ENCODE assay signal across 8 cellular contexts in genomic region chr3:126858887-126859286, GRCh38.
DNase-seq lines count a peak whose midpoint lies in the region; ATAC-seq and TF ChIP-seq lines count a peak whose summit lies in the region.

No MANE protein-coding gene starts in this region.

- H3K4me3 ChIP-seq in PC-3 (ENCODE audit: low read length) (no peak overlapping the region), endodermal cell (ENCODE audit: low read length) (no peak overlapping the region), skeletal muscle cell (ENCODE audit: low read depth, low read length) (no peak overlapping the region), uterus (no peak overlapping the region)

- intact Hi-C loops in PC-3 (cut with micrococcal nuclease) (loop anchor here (10.0 kb wide), 1 partner anchor 106 kb away; no protein-coding TSS in a partner anchor), uterus (cut with DNase I; ENCODE audit: low total_unique reads) (no loop called here)
- intact Hi-C loops in activated CD4-positive, alpha-beta T cell treated with anti-CD3 and anti-CD28 coated beads, Interleukin-2, amount 10 ng/mL, durations not matched to agents 24 days and 14 days (cut with micrococcal nuclease), result no loop called here

- no peaks in the 10 kb centered on the region for H3K9me3 Mint-ChIP-seq in endodermal cell
- H3K9me3 Mint-ChIP-seq in activated CD4-positive, alpha-beta T cell treated with anti-CD3 and anti-CD28 coated beads, Interleukin-2, amount 10 ng/mL, durations not matched to agents 24 days and 14 days, result no peaks in the 10 kb centered on the region

- peak; percentile 99 for ATAC-seq in PC-3

- no peak overlapping the region for H2AFZ ChIP-seq in PC-3 (ENCODE audit: low read length)

- no peak overlapping the region for H3K4me3 Mint-ChIP-seq in endodermal cell
- H3K4me3 Mint-ChIP-seq in activated CD4-positive, alpha-beta T cell treated with anti-CD3 and anti-CD28 coated beads, Interleukin-2, amount 10 ng/mL, durations not matched to agents 24 days and 14 days, result no peak overlapping the region

- H3K79me2 ChIP-seq in PC-3 (ENCODE audit: low read length), result no peaks in the 10 kb centered on the region

- no peak overlapping the region for H3K27ac Mint-ChIP-seq in endodermal cell
- H3K27ac Mint-ChIP-seq in activated CD4-positive, alpha-beta T cell treated with anti-CD3 and anti-CD28 coated beads, Interleukin-2, amount 10 ng/mL, durations not matched to agents 24 days and 14 days, result no peak overlapping the region

- POLR2A ChIA-PET in PC-3 (lab: Charles Lee; ENCODE audit: unreplicated experiment), result no interaction called here

- DNase-seq in NCI-H2171 treated with DMSO at 0.1 percent for 48 hours (lab: John Stamatoyannopoulos, UW) (peak; percentile 36), NCI-H2171 (lab: John Stamatoyannopoulos, UW) (no peak), PC-3 (peak; percentile 93), endodermal cell (peak; percentile 67), skeletal muscle cell (ENCODE audit: low read depth) (peak; percentile 81), uterus (no peak), NCI-H1048 (lab: John Stamatoyannopoulos, UW) (no peak)
- no peak for DNase-seq in activated CD4-positive, alpha-beta T cell treated with anti-CD3 and anti-CD28 coated beads, Interleukin-2, amount 10 ng/mL, durations not matched to agents 24 days and 14 days

- no TSS peak for BruUV-seq in PC-3 (replicated peaks; lab: Mats Ljungman, UMichigan)

- H3K9me3 ChIP-seq in PC-3 (ENCODE audit: low read length) (no peaks in the 10 kb centered on the region), endodermal cell (ENCODE audit: control insufficient read depth, low read length) (no peaks in the 10 kb centered on the region), uterus (no peaks in the 10 kb centered on the region)

- H3K4me1 ChIP-seq in PC-3 (ENCODE audit: insufficient read depth, low read length) (peaks cover 16% of the 10 kb centered on the region), endodermal cell (ENCODE audit: control insufficient read depth, insufficient read depth, low read length) (peaks cover 3% of the 10 kb centered on the region), uterus (no peaks in the 10 kb centered on the region)

- H3K27ac ChIP-seq in PC-3 (ENCODE audit: low read length), result peak overlapping the region; percentile 82
- H3K27ac ChIP-seq in endodermal cell (ENCODE audit: low read depth, low read length), result no peak overlapping the region
- no peak overlapping the region for H3K27ac ChIP-seq in uterus

- H3K4me2 ChIP-seq in PC-3 (ENCODE audit: low read length), result peak overlapping the region; percentile 69

- H4K20me1 ChIP-seq in PC-3 (ENCODE audit: low read length), result no peaks in the 10 kb centered on the region

- H3K9ac ChIP-seq in PC-3 (ENCODE audit: low read length), result peak overlapping the region; percentile 29; the same call in 1 of the 2 replicates
- H3K9ac ChIP-seq in endodermal cell (ENCODE audit: extremely low read depth, low read length, poor library complexity, severe bottlenecking), result no peak overlapping the region

- peaks cover 5% of the 10 kb centered on the region for H3K36me3 Mint-ChIP-seq in endodermal cell (ENCODE audit: low read depth)
- no peaks in the 10 kb centered on the region for H3K36me3 Mint-ChIP-seq in activated CD4-positive, alpha-beta T cell treated with anti-CD3 and anti-CD28 coated beads, Interleukin-2, amount 10 ng/mL, durations not matched to agents 24 days and 14 days (ENCODE audit: low read depth)

- H3K27me3 ChIP-seq in PC-3 (ENCODE audit: low read length), result no peaks in the 10 kb centered on the region
- no peaks in the 10 kb centered on the region for H3K27me3 ChIP-seq in endodermal cell (ENCODE audit: control insufficient read depth, insufficient read depth, low read length, poor library complexity, severe bottlenecking)
- no peaks in the 10 kb centered on the region for H3K27me3 ChIP-seq in uterus

- H3K36me3 ChIP-seq in PC-3 (ENCODE audit: low read depth, low read length) (no peaks in the 10 kb centered on the region), endodermal cell (ENCODE audit: control insufficient read depth, insufficient read depth, low read length) (no peaks in the 10 kb centered on the region), uterus (no peaks in the 10 kb centered on the region)

- peaks cover 36% of the 10 kb centered on the region for H3K4me1 Mint-ChIP-seq in endodermal cell
- no peaks in the 10 kb centered on the region for H3K4me1 Mint-ChIP-seq in activated CD4-positive, alpha-beta T cell treated with anti-CD3 and anti-CD28 coated beads, Interleukin-2, amount 10 ng/mL, durations not matched to agents 24 days and 14 days

- no peaks in the 10 kb centered on the region for H3F3A ChIP-seq in PC-3 (ENCODE audit: low read length, unreplicated experiment)

- CTCF ChIA-PET in PC-3 (lab: Charles Lee), result interaction anchor here (0.6 kb wide), 1 partner anchor 102 kb away, joined by 3 read pairs; no protein-coding TSS in a partner anchor

- TF ChIP-seq CTCF in PC-3 (conservative IDR thresholded peaks at IDR 0.05; ENCODE audit: low read depth, low read length) (no peak), endodermal cell (conservative IDR thresholded peaks at IDR 0.05) (no peak), uterus (IDR thresholded peaks at IDR 0.05) (no peak)

- H3K9me2 ChIP-seq in PC-3 (replicated peaks; ENCODE audit: low read length), result no peaks in the 10 kb centered on the region

- H3K27me3 Mint-ChIP-seq in endodermal cell (ENCODE audit: insufficient read depth), result no peaks in the 10 kb centered on the region
- H3K27me3 Mint-ChIP-seq in activated CD4-positive, alpha-beta T cell treated with anti-CD3 and anti-CD28 coated beads, Interleukin-2, amount 10 ng/mL, durations not matched to agents 24 days and 14 days, result no peaks in the 10 kb centered on the region

- WGBS in endodermal cell (ENCODE audit: insufficient coverage in 1 of 2, insufficient read length in 1 of 2), 2 experiments, result 67 to 72% methylated on average over 9 to 10 of the region's 10 CpGs

- TF ChIP-seq POLR2A in uterus (IDR thresholded peaks at IDR 0.05), result no peak

Comparison
In these comparisons a context has a peak if more than half of its experiments do, and no peak if none do; other contexts are left out.
1. DNase-seq: peak in NCI-H2171 treated with DMSO at 0.1 percent for 48 hours (single experiment), PC-3 (single experiment), endodermal cell (single experiment) and skeletal muscle cell (single experiment); none in NCI-H2171 (single experiment), uterus (0 of 2), activated CD4-positive, alpha-beta T cell treated with anti-CD3 and anti-CD28 coated beads, Interleukin-2, amount 10 ng/mL, durations not matched to agents 24 days and 14 days (single experiment) and NCI-H1048 (single experiment).